Comparison of ENCODE assay signal across 11 cellular contexts in the genomic region with DNA sequence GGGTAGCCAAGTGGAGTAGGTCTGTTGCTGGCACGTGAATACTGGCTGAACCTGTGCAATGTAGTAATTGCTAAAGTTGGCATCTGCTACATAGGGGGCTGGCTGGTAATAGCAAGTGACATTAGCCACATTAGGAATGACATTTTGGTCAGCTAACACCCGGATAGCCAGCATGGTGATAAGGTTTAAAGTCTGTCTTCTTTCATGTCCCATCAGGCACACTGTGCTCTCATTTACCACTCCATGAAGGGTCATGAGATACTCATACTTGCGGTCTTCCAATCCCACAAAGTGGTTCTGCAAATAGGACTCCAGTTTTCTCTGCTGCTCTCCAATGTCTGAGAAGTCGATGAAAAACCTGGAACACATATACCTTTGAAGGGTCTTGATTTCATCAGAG. TPM values are rescaled to one million over a fixed set of nuclear protein-coding genes. Genes with fewer than 3 reads are reported as not detected.
A peak's percentile ranks its signal among the peaks of the same experiment; 100 is the strongest.
DNase-seq lines count a peak whose midpoint lies in the region; ATAC-seq and TF ChIP-seq lines count a peak whose summit lies in the region.
"Had no signal": no experiment of that assay in that cellular context is flagged by ENCODE, and none has a peak within 500 bp of the region (broad histone marks: within the 10 kb centered on the region; RNA-seq: fewer than 3 reads in every experiment).

No MANE protein-coding gene starts in this region.

- no peak for ATAC-seq in HG03469 (IDR thresholded peaks at IDR 0.05; ENCODE audit: unreplicated experiment)

- TF ChIP-seq CTCF in astrocyte of the cerebellum (IDR thresholded peaks at IDR 0.05; ENCODE audit: low read depth, low read length, missing control alignments), result no peak
- no peak for TF ChIP-seq CTCF in lower leg skin (IDR thresholded peaks at IDR 0.05)
- TF ChIP-seq CTCF in suprapubic skin (IDR thresholded peaks at IDR 0.05), result no peak

- intact Hi-C loops in lower leg skin (cut with DNase I; ENCODE audit: low total_unique reads), result no loop called here
- intact Hi-C loops in head of caudate nucleus (cut with DNase I), result loop anchor here (5.0 kb wide), 1 partner anchor 143 kb away; no protein-coding TSS in a partner anchor

- TF ChIP-seq POLR2A in lower leg skin (IDR thresholded peaks at IDR 0.05) (no peak), suprapubic skin (IDR thresholded peaks at IDR 0.05) (no peak)

- peak; percentile 31 for DNase-seq in KBM-7
- DNase-seq in astrocyte of the cerebellum (ENCODE audit: low read depth), result no peak
- no peak for DNase-seq in lower leg skin (ENCODE audit: low spot score in 2 of 2)
- no peak for DNase-seq in suprapubic skin (ENCODE audit: low spot score in 2 of 2)
- DNase-seq in head of caudate nucleus, result no peak
- no peak for DNase-seq in NCI-H526 treated with DMSO at 0.1 percent for 48 hours (lab: John Stamatoyannopoulos, UW)
- DNase-seq in GOT3 (lab: John Stamatoyannopoulos, UW), result no peak
- DNase-seq: activated CD4-positive, alpha-beta T cell treated with anti-CD3 and anti-CD28 coated beads, Interleukin-2, amount 10 ng/mL, durations not matched to agents 24 days and 14 days; mesendoderm; NCI-H2171 had no signal

- H3K4me1 ChIP-seq in suprapubic skin, result peaks cover 44% of the 10 kb centered on the region

- TF ChIP-seq EP300 in suprapubic skin (IDR thresholded peaks at IDR 0.05), result no peak

- H3K27me3 ChIP-seq in suprapubic skin, result no peaks in the 10 kb centered on the region

- in situ Hi-C loops in KBM-7 (cut with MboI; ENCODE audit: low pct_unique_long_range_greater_than_20kb, low sequenced_read_pairs) (loop anchor here (25.0 kb wide), 1 partner anchor 238 kb away; no protein-coding TSS in a partner anchor), astrocyte of the cerebellum (cut with HindIII; ENCODE audit: low sequenced_read_pairs) (no loop called here)

- H3K4me3 ChIP-seq in astrocyte of the cerebellum (ENCODE audit: low read depth, low read length) (peak overlapping the region; percentile 87), lower leg skin (ENCODE audit: low read depth, poor library complexity, severe bottlenecking) (peak overlapping the region; percentile 13), suprapubic skin (peak overlapping the region; percentile 68)

- H3K27ac ChIP-seq in suprapubic skin, result peak overlapping the region; percentile 26

- H3K36me3 ChIP-seq in suprapubic skin, result peaks cover 9% of the 10 kb centered on the region

- no peaks in the 10 kb centered on the region for H3K9me3 ChIP-seq in suprapubic skin

- WGBS in lower leg skin, 2 donors, result 25 to 42% methylated on average over 4 of the region's 4 CpGs
- 29% methylated on average over 4 of the region's 4 CpGs for WGBS in suprapubic skin

RNA-seq across cellular contexts. Expression of a gene that starts 2.8 kb away (rescaled TPM):
- total RNA-seq in lower leg skin (10 to 100 TPM; 18.4 to 26.6 (median 24.7) TPM), suprapubic skin (10 to 100 TPM; 19.1 to 36.4 (median 26.9) TPM)

Comparison
In these comparisons a context has a peak if more than half of its experiments do, and no peak if none do; other contexts are left out.
1. H3K4me3 ChIP-seq: peak in every context shown above with its lines; median percentile 87 in astrocyte of the cerebellum; 68 in suprapubic skin; 13 in lower leg skin.